Comparison of ENCODE assay signal across 20 cellular contexts in genomic region chr1:77706321-77706720, GRCh38.
"Had no signal": no experiment of that assay in that cellular context is flagged by ENCODE, and none has a peak within 500 bp of the region (broad histone marks: within the 10 kb centered on the region; RNA-seq: fewer than 3 reads in every experiment).

No MANE protein-coding gene starts in this region.

- H3K27ac Mint-ChIP-seq: activated B cell treated with CpG ODN at 0.5 μM for 24 hours; activated CD4-positive, alpha-beta memory T cell treated with anti-CD3 and anti-CD28 coated beads for 36 hours; activated naive CD4-positive, alpha-beta T cell treated with anti-CD3 and anti-CD28 coated beads, Interleukin-2, amount 50 U/mL, for 72 hours; activated T-helper 1 cell treated with anti-CD3 and anti-CD28 coated beads, Interleukin-12 subunit alpha, Interleukin-12 subunit beta, Interleukin-2, Interleukin-4 antibody, amounts not matched to agents 30 ng/mL and 10 ng/mL and 1 ng/mL, durations not matched to agents 14 hours and 24 hours and 36 hours; stimulated activated naive CD8-positive, alpha-beta T cell treated with anti-CD3 and anti-CD28 coated beads, Interleukin-15, Interleukin-2, amounts not matched to agents 100 ng/mL and 50 ng/mL, for 24 hours had no signal

- H3K9me3 ChIP-seq: adrenal gland, gastrocnemius medialis, prostate gland, right atrium auricular region, transverse colon, uterus had no signal

- H3K36me3 ChIP-seq: prostate gland, uterus had no signal

- H3K4me3 Mint-ChIP-seq: activated B cell treated with CpG ODN at 0.5 μM for 24 hours; activated CD4-positive, alpha-beta memory T cell treated with anti-CD3 and anti-CD28 coated beads for 36 hours; activated T-helper 1 cell treated with anti-CD3 and anti-CD28 coated beads, Interleukin-12 subunit alpha, Interleukin-12 subunit beta, Interleukin-2, Interleukin-4 antibody, amounts not matched to agents 30 ng/mL and 10 ng/mL and 1 ng/mL, durations not matched to agents 14 hours and 24 hours and 36 hours; neural crest cell; stimulated activated naive CD8-positive, alpha-beta T cell treated with anti-CD3 and anti-CD28 coated beads, Interleukin-15, Interleukin-2, amounts not matched to agents 100 ng/mL and 50 ng/mL, for 24 hours had no signal

- H3K27me3 Mint-ChIP-seq: activated B cell treated with CpG ODN at 0.5 μM for 24 hours; activated CD4-positive, alpha-beta memory T cell treated with anti-CD3 and anti-CD28 coated beads for 36 hours; stimulated activated naive CD8-positive, alpha-beta T cell treated with anti-CD3 and anti-CD28 coated beads, Interleukin-15, Interleukin-2, amounts not matched to agents 100 ng/mL and 50 ng/mL, for 24 hours had no signal

- H3K4me1 Mint-ChIP-seq: activated B cell treated with CpG ODN at 0.5 μM for 24 hours, neural crest cell had no signal

- H3K4me1 ChIP-seq: adrenal gland, gastrocnemius medialis, prostate gland, right atrium auricular region, transverse colon, uterus had no signal

- H3K4me3 ChIP-seq: adrenal gland, dorsolateral prefrontal cortex, gastrocnemius medialis, prostate gland, right atrium auricular region, transverse colon, uterus had no signal

- ATAC-seq: activated naive CD4-positive, alpha-beta T cell treated with anti-CD3 and anti-CD28 coated beads, Interleukin-2, amount 50 U/mL, for 72 hours; gastrocnemius medialis; left lobe of liver had no signal

- H3K27me3 ChIP-seq: adrenal gland, dorsolateral prefrontal cortex, gastrocnemius medialis, right atrium auricular region, transverse colon, uterus had no signal

- H3K9me3 Mint-ChIP-seq: activated B cell treated with CpG ODN at 0.5 μM for 24 hours; activated CD4-positive, alpha-beta memory T cell treated with anti-CD3 and anti-CD28 coated beads for 36 hours; activated naive CD4-positive, alpha-beta T cell treated with anti-CD3 and anti-CD28 coated beads, Interleukin-2, amount 50 U/mL, for 72 hours; activated T-helper 1 cell treated with anti-CD3 and anti-CD28 coated beads, Interleukin-12 subunit alpha, Interleukin-12 subunit beta, Interleukin-2, Interleukin-4 antibody, amounts not matched to agents 30 ng/mL and 10 ng/mL and 1 ng/mL, durations not matched to agents 14 hours and 24 hours and 36 hours; neural crest cell; stimulated activated naive CD8-positive, alpha-beta T cell treated with anti-CD3 and anti-CD28 coated beads, Interleukin-15, Interleukin-2, amounts not matched to agents 100 ng/mL and 50 ng/mL, for 24 hours had no signal

- H3K27ac ChIP-seq: adrenal gland, dorsolateral prefrontal cortex, gastrocnemius medialis, prostate gland, right atrium auricular region, transverse colon, uterus had no signal

- DNase-seq: activated B cell treated with CpG ODN at 0.5 μM for 24 hours; activated CD4-positive, alpha-beta memory T cell treated with anti-CD3 and anti-CD28 coated beads for 36 hours; activated CD4-positive, alpha-beta T cell treated with anti-CD3 and anti-CD28 coated beads for 4 hours; activated gamma-delta T cell treated with Interleukin-2 at 50 U/mL for 16 hours; activated T-cell treated with anti-CD3 and anti-CD28 coated beads for 4 hours; adrenal gland; dorsolateral prefrontal cortex; gastrocnemius medialis; head of caudate nucleus; kidney; stimulated activated CD4-positive, alpha-beta T cell treated with anti-CD3 and anti-CD28 coated beads, Interleukin-2, amount 100 ng/mL, for 24 hours; transverse colon; uterus had no signal
